In the genomic region with DNA sequence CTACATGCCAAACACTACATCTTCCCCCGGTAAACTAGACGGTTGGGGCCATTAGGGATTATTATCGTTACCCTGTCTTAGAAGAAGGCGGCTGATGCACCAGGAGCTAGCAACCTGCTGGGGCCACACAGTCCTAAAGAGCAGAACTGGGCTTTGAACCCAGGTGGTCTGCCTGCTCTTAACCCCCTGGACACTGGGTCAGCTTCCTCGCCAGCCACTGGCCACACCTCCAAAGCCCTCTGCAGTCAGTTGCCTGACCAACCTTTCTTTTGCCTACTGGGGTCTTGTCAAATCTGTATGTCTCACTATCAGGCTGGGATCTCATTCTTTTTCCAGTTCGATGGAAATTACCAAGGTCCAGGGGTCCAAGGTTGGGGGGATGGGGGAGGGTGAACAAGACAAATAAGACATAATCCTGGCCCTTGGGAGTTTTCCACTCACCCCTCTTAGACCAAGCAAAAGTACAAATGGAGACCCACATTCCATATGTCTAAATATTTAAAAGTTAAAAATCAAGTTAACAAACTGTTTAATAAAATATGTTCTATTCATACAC, we compare ENCODE assay signal across 28 cellular contexts.
"Had no signal": no experiment of that assay in that cellular context is flagged by ENCODE, and none has a peak within 500 bp of the region (broad histone marks: within the 10 kb centered on the region; RNA-seq: fewer than 3 reads in every experiment).

No MANE protein-coding gene starts in this region.

- H3K4me3 ChIP-seq: colonic mucosa, coronary artery, dorsolateral prefrontal cortex, esophagus muscularis mucosa, esophagus squamous epithelium, gastrocnemius medialis, gastroesophageal sphincter, heart left ventricle, heart right ventricle had no signal

- DNase-seq: colonic mucosa; cortex of kidney; dermis blood vessel endothelial cell; dorsolateral prefrontal cortex; effector CD4-positive, alpha-beta T cell; effector CD8-positive, alpha-beta T cell; effector memory CD4-positive, alpha-beta T cell; effector memory CD8-positive, alpha-beta T cell; endodermal cell; erythroblast; esophagus squamous epithelium; foreskin fibroblast; foreskin keratinocyte; foreskin melanocyte; gastrocnemius medialis; glutamatergic neuron; head of caudate nucleus; heart left ventricle; heart right ventricle had no signal

- H3K9me3 ChIP-seq: colonic mucosa, esophagus muscularis mucosa, esophagus squamous epithelium, gastrocnemius medialis, gastroesophageal sphincter, heart left ventricle, heart right ventricle had no signal

- FAIRE-seq: colon, endometrium, endothelial cell of umbilical vein, frontal cortex had no signal

- H3K27me3 ChIP-seq: colonic mucosa had no signal

- H3K4me1 ChIP-seq: colonic mucosa, esophagus muscularis mucosa, esophagus squamous epithelium, foreskin keratinocyte, gastrocnemius medialis, gastroesophageal sphincter, heart left ventricle, heart right ventricle had no signal

- H3K36me3 ChIP-seq: colonic mucosa, esophagus muscularis mucosa, esophagus squamous epithelium, gastrocnemius medialis, gastroesophageal sphincter, heart left ventricle, heart right ventricle had no signal

- ATAC-seq: effector memory CD8-positive, alpha-beta T cell; esophagus mucosa; foreskin keratinocyte; gastrocnemius medialis; gastroesophageal sphincter had no signal

- H3K27ac ChIP-seq: colonic mucosa, coronary artery, dorsolateral prefrontal cortex, epithelial cell of prostate, esophagus muscularis mucosa, esophagus squamous epithelium, foreskin keratinocyte, gastrocnemius medialis, gastroesophageal sphincter, heart left ventricle, heart right ventricle had no signal
